In genomic region chr22:31451709-31452571, GRCh38 we compare ENCODE assay signal across 1 cellular context.
TF ChIP-seq lines count a peak whose summit lies in the region.

No MANE protein-coding gene starts in this region.

TF ChIP-seq in H1, 55 proteins besides CTCF, POLR2A, EP300 and RAD21:
- TF ChIP-seq EZH2 (IDR thresholded peaks at IDR 0.05; ENCODE audit: low read depth, low read length, severe bottlenecking) (no peak), FOSL1 (IDR thresholded peaks at IDR 0.05; ENCODE audit: insufficient read depth, low read depth, low read length) (no peak), E2F6 (IDR thresholded peaks at IDR 0.05) (no peak), SIN3A (conservative IDR thresholded peaks at IDR 0.05 in 1 of 2, IDR thresholded peaks at IDR 0.05 in 1 of 2; ENCODE audit: low read depth in 1 of 2, low read length in 2 of 2) (no peak), BCL11A (IDR thresholded peaks at IDR 0.05; ENCODE audit: low read depth in 2 of 2, low read length in 2 of 2) (no peak), TBP (IDR thresholded peaks at IDR 0.05; ENCODE audit: low read depth, low read length) (no peak), SP1 (IDR thresholded peaks at IDR 0.05; ENCODE audit: low read depth, low read length) (no peak), RBBP5 (IDR thresholded peaks at IDR 0.05; ENCODE audit: borderline replicate concordance, low read depth, low read length) (no peak), HDAC6 (IDR thresholded peaks at IDR 0.05; ENCODE audit: low read depth, low read length) (no peak), GABPA (IDR thresholded peaks at IDR 0.05; ENCODE audit: borderline replicate concordance, insufficient read depth, low read length) (no peak), KDM4A (IDR thresholded peaks at IDR 0.05; ENCODE audit: low read depth, low read length, severe bottlenecking) (no peak)
